In the genomic region with DNA sequence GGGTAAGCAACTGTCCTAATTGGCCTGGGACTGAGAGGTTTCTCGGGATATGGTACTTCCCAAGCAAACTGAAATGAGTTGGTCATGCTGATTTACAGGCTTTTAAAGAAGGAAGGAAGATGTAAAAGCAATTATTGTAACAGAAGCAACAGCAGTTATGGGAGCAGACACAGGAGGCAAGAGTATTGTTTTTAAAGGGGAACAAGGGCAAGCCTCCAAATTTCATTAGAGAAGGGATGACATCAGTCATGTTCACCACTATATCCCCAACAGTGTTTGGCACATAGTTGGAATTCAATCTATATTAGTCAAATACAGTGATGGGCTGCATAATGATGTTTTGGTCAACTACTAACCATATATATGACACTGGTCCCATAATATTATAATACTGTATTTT, we compare ENCODE assay signal across 19 cellular contexts. TPM values are rescaled to one million over a fixed set of nuclear protein-coding genes. Genes with fewer than 3 reads are reported as not detected.
A peak's percentile ranks its signal among the peaks of the same experiment; 100 is the strongest.
DNase-seq lines count a peak whose midpoint lies in the region; ATAC-seq and TF ChIP-seq lines count a peak whose summit lies in the region.
"Had no signal": no experiment of that assay in that cellular context is flagged by ENCODE, and none has a peak within 500 bp of the region (broad histone marks: within the 10 kb centered on the region; RNA-seq: fewer than 3 reads in every experiment).

No MANE protein-coding gene starts in this region.

- peak; percentile 9 for DNase-seq in NCI-H446 treated with DMSO at 0.1 percent for 48 hours (lab: John Stamatoyannopoulos, UW)
- DNase-seq in NCI-H446 (lab: John Stamatoyannopoulos, UW): no peak
- DNase-seq in RPMI7951 (ENCODE audit: low read depth): peak; percentile 49
- peak; percentile 45 to 61 for DNase-seq in foreskin fibroblast
- no peak for DNase-seq in NCI-H1436 treated with DMSO at 0.1 percent for 48 hours (lab: John Stamatoyannopoulos, UW)
- DNase-seq in NCI-H2171 (lab: John Stamatoyannopoulos, UW): no peak
- no peak for DNase-seq in WTC11 (ENCODE audit: low spot score)
- DNase-seq: DMS79 treated with DMSO at 0.1 percent for 48 hours, H7, MV-4-11, NCI-H1417 treated with DMSO at 0.1 percent for 48 hours, NCI-H2029, NCI-H2171 treated with DMSO at 0.1 percent for 48 hours, NCI-H510A, T-cell had no signal

- CTCF ChIA-PET in WTC11 (lab: Charles Lee): no interaction called here

- H3K4me3 ChIP-seq in foreskin fibroblast (ENCODE audit: low read depth in 1 of 2, low read length in 2 of 2): no peak overlapping the region
- H3K4me3 ChIP-seq: BLaER1 treated with 17β-estradiol and CSF1 and Interleukin-3, amounts not matched to agents 10 nM and 100 nM had no signal

- ATAC-seq in HG03025 (IDR thresholded peaks at IDR 0.05; ENCODE audit: low FRiP score, unreplicated experiment) (no peak), WTC11 (no peak)
- ATAC-seq: Panc1, Right ventricle myocardium inferior, T-cell had no signal

- H3K27ac Mint-ChIP-seq in WTC11: no peak overlapping the region
- H3K27ac Mint-ChIP-seq: T-cell had no signal

- H3K36me3 Mint-ChIP-seq in WTC11: peaks cover 28% of the 10 kb centered on the region

- no peaks in the 10 kb centered on the region for H3K27me3 Mint-ChIP-seq in WTC11 (ENCODE audit: low read depth)
- H3K27me3 Mint-ChIP-seq: T-cell had no signal

- POLR2A ChIA-PET in WTC11 (lab: Charles Lee): no interaction called here

- H3K4me1 Mint-ChIP-seq in WTC11: peaks cover 2% of the 10 kb centered on the region; the same call in 1 of the 2 replicates
- H3K4me1 Mint-ChIP-seq: T-cell had no signal

- H3K4me3 Mint-ChIP-seq in WTC11: no peak overlapping the region
- H3K4me3 Mint-ChIP-seq: T-cell had no signal

- H3K9me3 Mint-ChIP-seq in WTC11: peaks cover 34% of the 10 kb centered on the region

- TF ChIP-seq CTCF in foreskin fibroblast (IDR thresholded peaks at IDR 0.05; ENCODE audit: low read depth, low read length): no peak
- no peak for TF ChIP-seq CTCF in WTC11 (IDR thresholded peaks at IDR 0.05)

TF ChIP-seq in WTC11, 78 proteins besides CTCF, POLR2A, EP300 and RAD21:
- TF ChIP-seq ZNF232 (CRISPR knock-in tag; IDR thresholded peaks at IDR 0.05): no peak
- TF ChIP-seq, protein P1, sequence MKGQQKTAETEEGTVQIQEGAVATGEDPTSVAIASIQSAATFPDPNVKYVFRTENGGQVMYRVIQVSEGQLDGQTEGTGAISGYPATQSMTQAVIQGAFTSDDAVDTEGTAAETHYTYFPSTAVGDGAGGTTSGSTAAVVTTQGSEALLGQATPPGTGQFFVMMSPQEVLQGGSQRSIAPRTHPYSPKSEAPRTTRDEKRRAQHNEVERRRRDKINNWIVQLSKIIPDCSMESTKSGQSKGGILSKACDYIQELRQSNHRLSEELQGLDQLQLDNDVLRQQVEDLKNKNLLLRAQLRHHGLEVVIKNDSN (CRISPR knock-in tag; IDR thresholded peaks at IDR 0.05): no peak
- TF ChIP-seq TEAD4 (CRISPR knock-in tag; IDR thresholded peaks at IDR 0.05): no peak
- TF ChIP-seq, protein P2, sequence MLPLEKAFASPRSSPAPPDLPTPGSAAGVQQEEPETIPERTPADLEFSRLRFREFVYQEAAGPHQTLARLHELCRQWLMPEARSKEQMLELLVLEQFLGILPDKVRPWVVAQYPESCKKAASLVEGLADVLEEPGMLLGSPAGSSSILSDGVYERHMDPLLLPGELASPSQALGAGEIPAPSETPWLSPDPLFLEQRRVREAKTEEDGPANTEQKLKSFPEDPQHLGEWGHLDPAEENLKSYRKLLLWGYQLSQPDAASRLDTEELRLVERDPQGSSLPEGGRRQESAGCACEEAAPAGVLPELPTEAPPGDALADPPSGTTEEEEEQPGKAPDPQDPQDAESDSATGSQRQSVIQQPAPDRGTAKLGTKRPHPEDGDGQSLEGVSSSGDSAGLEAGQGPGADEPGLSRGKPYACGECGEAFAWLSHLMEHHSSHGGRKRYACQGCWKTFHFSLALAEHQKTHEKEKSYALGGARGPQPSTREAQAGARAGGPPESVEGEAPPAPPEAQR (CRISPR knock-in tag; IDR thresholded peaks at IDR 0.05): no peak
- no peak for TF ChIP-seq ZNF317 (CRISPR knock-in tag; IDR thresholded peaks at IDR 0.05; ENCODE audit: borderline replicate concordance, low read depth)
- TF ChIP-seq, protein P3, sequence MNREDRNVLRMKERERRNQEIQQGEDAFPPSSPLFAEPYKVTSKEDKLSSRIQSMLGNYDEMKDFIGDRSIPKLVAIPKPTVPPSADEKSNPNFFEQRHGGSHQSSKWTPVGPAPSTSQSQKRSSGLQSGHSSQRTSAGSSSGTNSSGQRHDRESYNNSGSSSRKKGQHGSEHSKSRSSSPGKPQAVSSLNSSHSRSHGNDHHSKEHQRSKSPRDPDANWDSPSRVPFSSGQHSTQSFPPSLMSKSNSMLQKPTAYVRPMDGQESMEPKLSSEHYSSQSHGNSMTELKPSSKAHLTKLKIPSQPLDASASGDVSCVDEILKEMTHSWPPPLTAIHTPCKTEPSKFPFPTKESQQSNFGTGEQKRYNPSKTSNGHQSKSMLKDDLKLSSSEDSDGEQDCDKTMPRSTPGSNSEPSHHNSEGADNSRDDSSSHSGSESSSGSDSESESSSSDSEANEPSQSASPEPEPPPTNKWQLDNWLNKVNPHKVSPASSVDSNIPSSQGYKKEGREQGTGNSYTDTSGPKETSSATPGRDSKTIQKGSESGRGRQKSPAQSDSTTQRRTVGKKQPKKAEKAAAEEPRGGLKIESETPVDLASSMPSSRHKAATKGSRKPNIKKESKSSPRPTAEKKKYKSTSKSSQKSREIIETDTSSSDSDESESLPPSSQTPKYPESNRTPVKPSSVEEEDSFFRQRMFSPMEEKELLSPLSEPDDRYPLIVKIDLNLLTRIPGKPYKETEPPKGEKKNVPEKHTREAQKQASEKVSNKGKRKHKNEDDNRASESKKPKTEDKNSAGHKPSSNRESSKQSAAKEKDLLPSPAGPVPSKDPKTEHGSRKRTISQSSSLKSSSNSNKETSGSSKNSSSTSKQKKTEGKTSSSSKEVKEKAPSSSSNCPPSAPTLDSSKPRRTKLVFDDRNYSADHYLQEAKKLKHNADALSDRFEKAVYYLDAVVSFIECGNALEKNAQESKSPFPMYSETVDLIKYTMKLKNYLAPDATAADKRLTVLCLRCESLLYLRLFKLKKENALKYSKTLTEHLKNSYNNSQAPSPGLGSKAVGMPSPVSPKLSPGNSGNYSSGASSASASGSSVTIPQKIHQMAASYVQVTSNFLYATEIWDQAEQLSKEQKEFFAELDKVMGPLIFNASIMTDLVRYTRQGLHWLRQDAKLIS (CRISPR knock-in tag; IDR thresholded peaks at IDR 0.05; ENCODE audit: borderline replicate concordance): no peak
- TF ChIP-seq ESRRA (CRISPR knock-in tag; IDR thresholded peaks at IDR 0.05; ENCODE audit: borderline replicate concordance): no peak
- TF ChIP-seq EMX1 (CRISPR knock-in tag; IDR thresholded peaks at IDR 0.05): no peak
- TF ChIP-seq, protein P4, sequence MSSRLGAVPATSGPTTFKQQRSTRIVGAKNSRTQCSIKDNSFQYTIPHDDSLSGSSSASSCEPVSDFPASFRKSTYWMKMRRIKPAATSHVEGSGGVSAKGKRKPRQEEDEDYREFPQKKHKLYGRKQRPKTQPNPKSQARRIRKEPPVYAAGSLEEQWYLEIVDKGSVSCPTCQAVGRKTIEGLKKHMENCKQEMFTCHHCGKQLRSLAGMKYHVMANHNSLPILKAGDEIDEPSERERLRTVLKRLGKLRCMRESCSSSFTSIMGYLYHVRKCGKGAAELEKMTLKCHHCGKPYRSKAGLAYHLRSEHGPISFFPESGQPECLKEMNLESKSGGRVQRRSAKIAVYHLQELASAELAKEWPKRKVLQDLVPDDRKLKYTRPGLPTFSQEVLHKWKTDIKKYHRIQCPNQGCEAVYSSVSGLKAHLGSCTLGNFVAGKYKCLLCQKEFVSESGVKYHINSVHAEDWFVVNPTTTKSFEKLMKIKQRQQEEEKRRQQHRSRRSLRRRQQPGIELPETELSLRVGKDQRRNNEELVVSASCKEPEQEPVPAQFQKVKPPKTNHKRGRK (CRISPR knock-in tag; IDR thresholded peaks at IDR 0.05; ENCODE audit: borderline replicate concordance): no peak
- no peak for TF ChIP-seq NR1H2 (CRISPR knock-in tag; IDR thresholded peaks at IDR 0.05)
- TF ChIP-seq ZNF263 (CRISPR knock-in tag; IDR thresholded peaks at IDR 0.05; ENCODE audit: low read depth): no peak
- no peak for TF ChIP-seq ZNF396 (CRISPR knock-in tag; IDR thresholded peaks at IDR 0.05; ENCODE audit: borderline replicate concordance)
- no peak for TF ChIP-seq RELA (CRISPR knock-in tag; IDR thresholded peaks at IDR 0.05; ENCODE audit: borderline replicate concordance)

RNA-seq across cellular contexts. Expression of a gene that starts 46.0 kb away (rescaled TPM):
- total RNA-seq in RPMI7951 (2014; rRNA removed; shearing (Covaris generic)): 36.6 and 49.7 TPM in 2 replicates
- total RNA-seq in WTC11 (2021): 15.9 to 22.1 TPM (median 21.4 TPM) in 3 replicates

Comparison
In these comparisons a context has a peak if more than half of its experiments do, and no peak if none do; other contexts are left out.
1. DNase-seq: peak in NCI-H446 treated with DMSO at 0.1 percent for 48 hours (single experiment), RPMI7951 (single experiment) and foreskin fibroblast (2 of 2); none in NCI-H446 (0 of 2), NCI-H1436 treated with DMSO at 0.1 percent for 48 hours (single experiment), NCI-H2171 (single experiment) and WTC11 (single experiment).